13 cellular contexts compared by ENCODE assay signal in the genomic region with DNA sequence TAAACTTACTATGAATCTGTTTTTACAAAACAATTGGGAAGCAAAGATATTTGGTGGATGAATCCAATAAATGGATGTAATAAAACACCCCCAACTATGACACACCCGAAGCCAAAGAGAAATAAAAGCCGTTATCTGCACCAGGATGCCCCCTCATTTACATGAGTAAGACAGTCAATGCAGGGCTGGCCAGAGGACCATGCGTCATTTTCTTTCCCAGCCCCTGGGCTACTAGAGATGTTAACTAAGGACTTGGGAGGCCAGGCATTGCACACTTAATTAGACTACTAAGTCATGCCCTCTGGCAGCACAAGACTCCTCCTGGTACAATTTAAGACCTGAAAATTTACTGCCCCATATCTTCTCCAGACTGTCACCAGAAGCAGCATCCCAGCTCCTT. TPM values are rescaled to one million over a fixed set of nuclear protein-coding genes. Genes with fewer than 3 reads are reported as not detected.
DNase-seq lines count a peak whose midpoint lies in the region; ATAC-seq and TF ChIP-seq lines count a peak whose summit lies in the region.
"Had no signal": no experiment of that assay in that cellular context is flagged by ENCODE, and none has a peak within 500 bp of the region (broad histone marks: within the 10 kb centered on the region; RNA-seq: fewer than 3 reads in every experiment).

No MANE protein-coding gene starts in this region.

- peak overlapping the region; percentile 95 for H3K4me3 Mint-ChIP-seq in neural crest cell

- ATAC-seq in GM21526 (IDR thresholded peaks at IDR 0.05; ENCODE audit: low FRiP score, unreplicated experiment): no peak
- ATAC-seq: left lung had no signal

- H3K9me3 Mint-ChIP-seq in neural crest cell: no peaks in the 10 kb centered on the region

- peak overlapping the region; percentile 23; the same call in 1 of the 2 replicates for H3K27ac ChIP-seq in HUES6 (ENCODE audit: low read depth, low read length)
- H3K27ac ChIP-seq: left lung had no signal

- no peak overlapping the region for H3K9ac ChIP-seq in HUES6 (ENCODE audit: low read length)

- no peaks in the 10 kb centered on the region for H3K9me3 ChIP-seq in HUES6 (ENCODE audit: control insufficient read depth, insufficient read depth, low read depth, low read length)
- H3K9me3 ChIP-seq: left lung had no signal

- peak overlapping the region; percentile 19; the same call in 1 of the 2 replicates for H3K4me3 ChIP-seq in HUES6 (ENCODE audit: low read depth, low read length)
- H3K4me3 ChIP-seq: left lung had no signal

- DNase-seq in COLO829 (ENCODE audit: low spot score): peak; percentile 33
- DNase-seq in dedifferentiated amniotic fluid mesenchymal stem cell (ENCODE audit: extremely low spot score): peak; percentile 28
- no peak for DNase-seq in neural crest cell (ENCODE audit: low read depth, low spot score)
- no peak for DNase-seq in kidney tubule cell (ENCODE audit: low spot score)
- no peak for DNase-seq in stimulated activated CD4-positive, alpha-beta T cell treated with anti-CD3 and anti-CD28 coated beads, Interleukin-2, amount 100 ng/mL, for 48 hours
- no peak for DNase-seq in ureter (ENCODE audit: low spot score)
- DNase-seq: NCI-H1092 treated with DMSO at 0.1 percent for 48 hours, OCI-M1 had no signal

- peaks cover 42% of the 10 kb centered on the region for H3K36me3 ChIP-seq in HUES6 (ENCODE audit: control insufficient read depth, insufficient read depth, low read length)

- no peak overlapping the region for H3K27ac Mint-ChIP-seq in neural crest cell (ENCODE audit: unreplicated experiment)

- no peak for TF ChIP-seq CTCF in neural crest cell (conservative IDR thresholded peaks at IDR 0.05)

- peaks cover 74% of the 10 kb centered on the region for H3K4me1 ChIP-seq in HUES6 (ENCODE audit: control insufficient read depth, insufficient read depth, low read length)

- no peaks in the 10 kb centered on the region for H3K27me3 ChIP-seq in HUES6 (ENCODE audit: control insufficient read depth, insufficient read depth, low read length)
- H3K27me3 ChIP-seq: left lung had no signal

- H3K27me3 Mint-ChIP-seq in neural crest cell (ENCODE audit: low read depth): no peaks in the 10 kb centered on the region

- H3K36me3 Mint-ChIP-seq in neural crest cell (ENCODE audit: low read depth): peaks cover 6% of the 10 kb centered on the region

- H3K4me1 Mint-ChIP-seq in neural crest cell: peaks cover 73% of the 10 kb centered on the region

RNA-seq across cellular contexts. Expression of gene LEMD2, which starts 3.2 kb away (rescaled TPM):
- total RNA-seq in neural crest cell (63.6 and 71.1 TPM in 2 replicates), ureter (71.0 TPM)

RNA-seq across cellular contexts. Expression of gene MLN, which starts 18.0 kb away (rescaled TPM):
- total RNA-seq in neural crest cell (not detected in 2 replicates), ureter (not detected)
- total RNA-seq: dermis microvascular lymphatic vessel endothelial cell, left lung, subcutaneous adipose tissue had no signal

RNA-seq across cellular contexts. Expression of gene IP6K3, which starts 39.1 kb away (rescaled TPM):
- 0.72 and 0.89 TPM in 2 replicates for total RNA-seq in neural crest cell
- 2.6 TPM for total RNA-seq in ureter
- total RNA-seq: dermis microvascular lymphatic vessel endothelial cell had no signal

Comparison
In these comparisons a context has a peak if more than half of its experiments do, and no peak if none do; other contexts are left out.
1. DNase-seq: peak in COLO829 (single experiment) and dedifferentiated amniotic fluid mesenchymal stem cell (single experiment); none in neural crest cell (single experiment), kidney tubule cell (single experiment), stimulated activated CD4-positive, alpha-beta T cell treated with anti-CD3 and anti-CD28 coated beads, Interleukin-2, amount 100 ng/mL, for 48 hours (0 of 2) and ureter (single experiment).